Comparison of ENCODE assay signal across 7 cellular contexts in genomic region chr22:39763276-39763675, GRCh38.
"Had no signal": no experiment of that assay in that cellular context is flagged by ENCODE, and none has a peak within 500 bp of the region (broad histone marks: within the 10 kb centered on the region; RNA-seq: fewer than 3 reads in every experiment).

No MANE protein-coding gene starts in this region.

- H3K27ac Mint-ChIP-seq: H9, IgD-negative memory B cell had no signal

- H3K36me3 Mint-ChIP-seq: IgD-negative memory B cell had no signal

- H3K4me3 Mint-ChIP-seq: H9, IgD-negative memory B cell had no signal

- DNase-seq: GOT3, H9, HCEC 1CT, KBM-7 had no signal

- H3K4me1 Mint-ChIP-seq: H9 had no signal

- ATAC-seq: HepG2 had no signal

- H3K9me3 Mint-ChIP-seq: H9 had no signal

- H3K27ac ChIP-seq: HL-60 had no signal
